In the genomic region with DNA sequence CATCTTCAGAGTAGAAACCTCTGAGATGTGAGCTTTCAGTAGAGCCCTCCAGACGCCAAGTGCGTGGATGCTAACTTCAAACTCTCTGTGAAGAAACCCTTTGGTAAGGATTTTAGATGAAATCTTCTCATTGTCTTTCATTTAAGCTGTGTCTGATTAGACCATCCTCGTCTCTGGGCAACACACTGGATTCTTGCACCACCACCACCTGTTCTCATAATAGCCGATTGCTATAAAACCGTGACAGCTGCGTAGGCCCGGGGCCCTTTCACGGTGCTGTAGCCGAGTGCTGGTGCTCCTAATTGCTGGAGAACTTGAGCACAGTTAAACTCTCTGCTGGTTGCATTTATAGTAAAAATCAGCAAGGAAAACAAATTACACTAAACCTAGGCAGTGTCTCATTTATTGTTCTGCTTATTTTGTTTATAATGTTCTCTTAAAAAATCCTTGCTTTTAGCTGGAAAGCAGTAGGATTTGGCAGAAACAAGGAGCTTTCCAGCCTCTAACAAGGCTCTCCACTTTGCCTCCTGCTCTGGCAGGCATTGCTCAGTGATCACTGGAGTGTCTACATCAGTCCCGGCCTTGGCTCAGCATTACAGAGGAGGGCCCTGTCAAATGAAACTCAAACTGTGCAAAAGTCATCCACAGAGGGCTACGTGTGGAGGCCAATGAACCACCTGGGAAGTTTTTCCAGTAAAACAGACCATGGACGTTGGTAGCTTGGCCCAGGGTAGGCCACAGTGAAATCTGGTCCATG, we compare ENCODE assay signal across 12 cellular contexts.
"Had no signal": no experiment of that assay in that cellular context is flagged by ENCODE, and none has a peak within 500 bp of the region (broad histone marks: within the 10 kb centered on the region; RNA-seq: fewer than 3 reads in every experiment).

No MANE protein-coding gene starts in this region.

- DNase-seq: activated naive CD4-positive, alpha-beta T cell treated with anti-CD3 and anti-CD28 coated beads, Interleukin-2, amount 10 ng/mL, durations not matched to agents 7 days and 5 days; esophagus squamous epithelium; foreskin keratinocyte; heart left ventricle; islet precursor cell; left lung; mesenchymal stem cell; sigmoid colon; stimulated activated CD4-positive, alpha-beta T cell treated with anti-CD3 and anti-CD28 coated beads, Interleukin-12 subunit alpha, Interleukin-12 subunit beta, amount 100 ng/mL, for 4 hours; stimulated activated naive CD4-positive, alpha-beta T cell treated with Interleukin-2 at 50 U/mL for 16 hours; upper lobe of right lung had no signal

- FAIRE-seq: colon had no signal
